ENCODE assay signal across 9 cellular contexts in the genomic region with DNA sequence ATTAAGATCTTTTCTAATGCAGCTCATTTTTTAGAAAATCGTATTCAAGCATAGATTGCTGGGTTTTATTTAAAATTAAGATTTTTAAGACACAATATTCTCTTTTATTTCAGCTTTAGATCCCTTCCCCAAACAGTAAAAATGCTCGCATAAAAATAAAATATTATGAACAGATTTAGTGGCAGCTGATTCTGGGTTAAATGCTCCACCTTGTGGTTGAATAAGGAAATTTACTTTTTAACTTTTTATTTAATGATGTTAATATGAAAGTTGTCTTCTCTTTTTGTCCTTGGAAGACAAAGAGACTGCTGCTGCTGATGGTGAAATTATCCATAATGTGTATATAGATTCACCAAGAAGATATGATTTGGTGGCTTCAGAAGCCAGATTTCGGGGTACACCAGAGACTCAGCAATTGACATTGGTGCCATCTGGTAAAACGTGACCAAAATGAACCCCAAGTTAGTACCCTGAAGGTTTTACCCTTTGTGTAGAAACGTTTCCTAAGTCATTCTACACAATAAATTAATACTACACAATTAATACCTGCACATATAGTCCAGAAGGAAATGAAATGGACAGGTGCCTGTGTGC.
DNase-seq lines count a peak whose midpoint lies in the region; ATAC-seq and TF ChIP-seq lines count a peak whose summit lies in the region.
"Had no signal": no experiment of that assay in that cellular context is flagged by ENCODE, and none has a peak within 500 bp of the region (broad histone marks: within the 10 kb centered on the region; RNA-seq: fewer than 3 reads in every experiment).

No MANE protein-coding gene starts in this region.

- H3K36me3 Mint-ChIP-seq in glutamatergic neuron (ENCODE audit: unreplicated experiment) = no peaks in the 10 kb centered on the region

- peak; percentile 46; the same call in 2 of the 3 replicates for ATAC-seq in SK-N-SH treated with all-trans-retinoic acid at 6 μM for 48 hours
- ATAC-seq in GM18511 (IDR thresholded peaks at IDR 0.05; ENCODE audit: unreplicated experiment) = no peak
- no peak for ATAC-seq in GM19455 (IDR thresholded peaks at IDR 0.05; ENCODE audit: unreplicated experiment)

- peak overlapping the region; percentile 14 for H3K27ac Mint-ChIP-seq in glutamatergic neuron (ENCODE audit: unreplicated experiment)

- DNase-seq in ACHN (peak; percentile 16), HCEC 1CT (peak; percentile 34), glutamatergic neuron (no peak), caudate nucleus (lab: John Stamatoyannopoulos, UW) (no peak), NCI-H146 (lab: John Stamatoyannopoulos, UW) (no peak)

- H3K27me3 Mint-ChIP-seq in glutamatergic neuron (ENCODE audit: unreplicated experiment) = peaks cover 2% of the 10 kb centered on the region
- H3K27me3 Mint-ChIP-seq: central memory CD8-positive, alpha-beta T cell had no signal

- no peak overlapping the region for H3K27ac ChIP-seq in caudate nucleus (ENCODE audit: low read depth, low read length)

- in situ Hi-C loops in ACHN (cut with HindIII; ENCODE audit: low pct_ligation_motif_present, low pct_unique_long_range_greater_than_20kb, low sequenced_read_pairs) = no loop called here

- peak; percentile 92 for TF ChIP-seq CTCF in glutamatergic neuron (IDR thresholded peaks at IDR 0.05; ENCODE audit: partially characterized antibody, unreplicated experiment)

- H3K9me3 Mint-ChIP-seq in glutamatergic neuron (ENCODE audit: unreplicated experiment) = peaks cover 7% of the 10 kb centered on the region
- H3K9me3 Mint-ChIP-seq: central memory CD8-positive, alpha-beta T cell had no signal

- peaks cover 16% of the 10 kb centered on the region for H3K4me1 Mint-ChIP-seq in glutamatergic neuron (ENCODE audit: low read depth, unreplicated experiment)
- H3K4me1 Mint-ChIP-seq: central memory CD8-positive, alpha-beta T cell had no signal

- no peak overlapping the region for H3K4me3 Mint-ChIP-seq in glutamatergic neuron (ENCODE audit: unreplicated experiment)
- H3K4me3 Mint-ChIP-seq: central memory CD8-positive, alpha-beta T cell had no signal

TF ChIP-seq in SK-N-SH treated with all-trans-retinoic acid at 6 μM for 48 hours, 23 proteins besides CTCF, POLR2A, EP300 and RAD21:
- TF ChIP-seq SNAI2 (CRISPR knock-in tag; IDR thresholded peaks at IDR 0.05) (no peak), GLIS3 (CRISPR knock-in tag; IDR thresholded peaks at IDR 0.05) (no peak), ZFP30 (CRISPR knock-in tag; IDR thresholded peaks at IDR 0.05) (no peak), RARB (CRISPR knock-in tag; IDR thresholded peaks at IDR 0.05) (no peak), ZNF70 (CRISPR knock-in tag; IDR thresholded peaks at IDR 0.05) (no peak), PPARA (CRISPR knock-in tag; IDR thresholded peaks at IDR 0.05; ENCODE audit: borderline replicate concordance) (no peak), ZNF8 (CRISPR knock-in tag; IDR thresholded peaks at IDR 0.05) (no peak), TCF4 (CRISPR knock-in tag; IDR thresholded peaks at IDR 0.05; ENCODE audit: borderline replicate concordance) (no peak)
- TF ChIP-seq, protein P1, sequence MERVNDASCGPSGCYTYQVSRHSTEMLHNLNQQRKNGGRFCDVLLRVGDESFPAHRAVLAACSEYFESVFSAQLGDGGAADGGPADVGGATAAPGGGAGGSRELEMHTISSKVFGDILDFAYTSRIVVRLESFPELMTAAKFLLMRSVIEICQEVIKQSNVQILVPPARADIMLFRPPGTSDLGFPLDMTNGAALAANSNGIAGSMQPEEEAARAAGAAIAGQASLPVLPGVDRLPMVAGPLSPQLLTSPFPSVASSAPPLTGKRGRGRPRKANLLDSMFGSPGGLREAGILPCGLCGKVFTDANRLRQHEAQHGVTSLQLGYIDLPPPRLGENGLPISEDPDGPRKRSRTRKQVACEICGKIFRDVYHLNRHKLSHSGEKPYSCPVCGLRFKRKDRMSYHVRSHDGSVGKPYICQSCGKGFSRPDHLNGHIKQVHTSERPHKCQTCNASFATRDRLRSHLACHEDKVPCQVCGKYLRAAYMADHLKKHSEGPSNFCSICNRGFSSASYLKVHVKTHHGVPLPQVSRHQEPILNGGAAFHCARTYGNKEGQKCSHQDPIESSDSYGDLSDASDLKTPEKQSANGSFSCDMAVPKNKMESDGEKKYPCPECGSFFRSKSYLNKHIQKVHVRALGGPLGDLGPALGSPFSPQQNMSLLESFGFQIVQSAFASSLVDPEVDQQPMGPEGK (CRISPR knock-in tag; IDR thresholded peaks at IDR 0.05; ENCODE audit: borderline replicate concordance) = no peak

Comparison
In these comparisons a context has a peak if more than half of its experiments do, and no peak if none do; other contexts are left out.
1. DNase-seq: peak in ACHN (single experiment) and HCEC 1CT (single experiment); none in glutamatergic neuron (single experiment), caudate nucleus (0 of 61) and NCI-H146 (single experiment).